ENCODE assay signal across 12 cellular contexts in the genomic region with DNA sequence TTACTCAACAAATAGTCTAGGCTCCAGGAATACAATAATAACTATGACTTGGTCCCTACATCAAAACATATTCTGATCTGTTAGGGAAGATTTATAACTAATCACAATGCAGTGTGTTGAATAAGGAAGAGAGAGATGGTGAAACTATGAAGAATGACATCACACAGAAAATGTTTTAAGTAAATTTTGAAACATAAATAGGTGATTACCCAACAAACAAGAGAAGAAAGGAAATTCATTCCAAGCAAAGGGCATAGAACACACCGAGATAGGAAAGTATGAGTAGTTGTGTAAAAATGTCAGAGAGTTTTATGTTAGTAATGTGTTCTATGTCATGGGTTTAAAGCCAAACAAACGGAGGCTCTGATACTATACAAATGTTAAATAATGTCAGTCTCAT. TPM values are rescaled to one million over a fixed set of nuclear protein-coding genes. Genes with fewer than 3 reads are reported as not detected.
DNase-seq lines count a peak whose midpoint lies in the region; ATAC-seq and TF ChIP-seq lines count a peak whose summit lies in the region.
"Had no signal": no experiment of that assay in that cellular context is flagged by ENCODE, and none has a peak within 500 bp of the region (broad histone marks: within the 10 kb centered on the region; RNA-seq: fewer than 3 reads in every experiment).

No MANE protein-coding gene starts in this region.

- H3K36me3 ChIP-seq in adipocyte (ENCODE audit: control insufficient read depth, insufficient read depth, low read length, severe bottlenecking): peaks cover 91% of the 10 kb centered on the region
- peaks cover 0 to 70% (median 33%) of the 10 kb centered on the region in 4 donors for H3K36me3 ChIP-seq in right lobe of liver
- peaks cover 20% of the 10 kb centered on the region for H3K36me3 ChIP-seq in colonic mucosa
- H3K36me3 ChIP-seq in HAP-1 (replicated peaks): peaks cover 89% of the 10 kb centered on the region

- H3K9ac ChIP-seq in adipocyte (ENCODE audit: low read length) (no peak overlapping the region), colonic mucosa (ENCODE audit: low read depth in 2 of 2, low read length in 2 of 2) (no peak overlapping the region)

- 7% methylated on average over 2 of the region's 2 CpGs for WGBS in right lobe of liver (ENCODE audit: insufficient coverage, low coverage, low lambda C conversion rate, missing lambda C conversion rate)

- no peak overlapping the region for H3K4me3 ChIP-seq in adipocyte (ENCODE audit: low read length)
- H3K4me3 ChIP-seq in right lobe of liver: no peak overlapping the region
- H3K4me3 ChIP-seq in colonic mucosa: no peak overlapping the region
- H3K4me3 ChIP-seq in HAP-1: no peak overlapping the region

- in situ Hi-C loops in HAP-1 (cut with MboI; ENCODE audit: low sequenced_read_pairs): no loop called here

- peaks cover 20% of the 10 kb centered on the region for H3K4me1 ChIP-seq in adipocyte (ENCODE audit: control insufficient read depth, insufficient read depth, low read length)
- peaks cover 0 to 17% (median 8%) of the 10 kb centered on the region in 4 donors for H3K4me1 ChIP-seq in right lobe of liver
- no peaks in the 10 kb centered on the region for H3K4me1 ChIP-seq in colonic mucosa
- no peaks in the 10 kb centered on the region for H3K4me1 ChIP-seq in HAP-1

- H3K9me3 ChIP-seq in adipocyte (ENCODE audit: control insufficient read depth, low read length) (no peaks in the 10 kb centered on the region), right lobe of liver (no peaks in the 10 kb centered on the region), colonic mucosa (no peaks in the 10 kb centered on the region), HAP-1 (no peaks in the 10 kb centered on the region)

- no peak for TF ChIP-seq POLR2A in right lobe of liver (IDR thresholded peaks at IDR 0.05)

- peak; percentile 15 to 18 for DNase-seq in AML-193 (lab: John Stamatoyannopoulos, UW)
- peak; percentile 86 for DNase-seq in HCEC 1CT
- peak; percentile 87 for DNase-seq in adipocyte (ENCODE audit: low read depth)
- no peak for DNase-seq in right lobe of liver
- DNase-seq in colonic mucosa: no peak
- no peak for DNase-seq in amygdala (lab: John Stamatoyannopoulos, UW)
- DNase-seq in effector CD8-positive, alpha-beta T cell (lab: John Stamatoyannopoulos, UW): no peak
- no peak for DNase-seq in HAP-1 (ENCODE audit: low spot score in 2 of 2)
- DNase-seq: activated CD8-positive, alpha-beta memory T cell treated with anti-CD3 and anti-CD28 coated beads, Interleukin-2, amount 50 U/mL, for 4 hours; brain microvascular endothelial cell; NCI-H1105 treated with DMSO at 0.1 percent for 48 hours; NCI-H446 treated with DMSO at 0.1 percent for 48 hours had no signal

- H3K27ac ChIP-seq in right lobe of liver (peak overlapping the region; percentile 5 to 51 (median 42)), colonic mucosa (no peak overlapping the region)
- H3K27ac ChIP-seq: brain microvascular endothelial cell had no signal

- H3K27me3 ChIP-seq in adipocyte (replicated peaks; ENCODE audit: control insufficient read depth, insufficient read depth, low read length) (no peaks in the 10 kb centered on the region), right lobe of liver (no peaks in the 10 kb centered on the region), colonic mucosa (no peaks in the 10 kb centered on the region), HAP-1 (ENCODE audit: low read depth) (no peaks in the 10 kb centered on the region)
- H3K27me3 ChIP-seq: brain microvascular endothelial cell had no signal

- peak; percentile 51 to 88 (median 66) for ATAC-seq in right lobe of liver

- TF ChIP-seq CTCF in right lobe of liver (IDR thresholded peaks at IDR 0.05) (no peak), colonic mucosa (IDR thresholded peaks at IDR 0.05) (no peak)

- intact Hi-C loops in right lobe of liver (cut with DNase I) (no loop called here), colonic mucosa (cut with DNase I) (loop anchor here (10.0 kb wide), 1 partner anchor 205 kb away; the partner anchor contains the start of gene MYNN)

RNA-seq across cellular contexts. Expression of gene SEC62, which starts 13.4 kb away (rescaled TPM):
- total RNA-seq in right lobe of liver (100 to 1,000 TPM in 3 of 6 experiments, 10 to 100 TPM in 3; 38.5 to 133 (median 96.5) TPM), colonic mucosa (10 to 100 TPM; 70.0 to 98.3 TPM)

RNA-seq across cellular contexts. Expression of gene GPR160, which starts 57.7 kb away (rescaled TPM):
- 1 to 10 TPM; 1.0 to 4.2 (median 1.6) TPM for total RNA-seq in right lobe of liver
- total RNA-seq in colonic mucosa: 10 to 100 TPM; 56.4 to 78.4 TPM

Comparison
In these comparisons a context has a peak if more than half of its experiments do, and no peak if none do; other contexts are left out.
1. DNase-seq: peak in AML-193 (2 of 2), HCEC 1CT (single experiment) and adipocyte (single experiment); none in right lobe of liver (0 of 3), colonic mucosa (single experiment), amygdala (0 of 56), effector CD8-positive, alpha-beta T cell (single experiment) and HAP-1 (0 of 2).
2. RNA of gene GPR160, which starts 57.7 kb away (total RNA-seq): 56.4 to 78.4 TPM in colonic mucosa; 1.0 to 4.2 TPM in right lobe of liver; every median in the first group is over 10 times any median in the second.